ENCODE assay signal across 8 cellular contexts in the genomic region with DNA sequence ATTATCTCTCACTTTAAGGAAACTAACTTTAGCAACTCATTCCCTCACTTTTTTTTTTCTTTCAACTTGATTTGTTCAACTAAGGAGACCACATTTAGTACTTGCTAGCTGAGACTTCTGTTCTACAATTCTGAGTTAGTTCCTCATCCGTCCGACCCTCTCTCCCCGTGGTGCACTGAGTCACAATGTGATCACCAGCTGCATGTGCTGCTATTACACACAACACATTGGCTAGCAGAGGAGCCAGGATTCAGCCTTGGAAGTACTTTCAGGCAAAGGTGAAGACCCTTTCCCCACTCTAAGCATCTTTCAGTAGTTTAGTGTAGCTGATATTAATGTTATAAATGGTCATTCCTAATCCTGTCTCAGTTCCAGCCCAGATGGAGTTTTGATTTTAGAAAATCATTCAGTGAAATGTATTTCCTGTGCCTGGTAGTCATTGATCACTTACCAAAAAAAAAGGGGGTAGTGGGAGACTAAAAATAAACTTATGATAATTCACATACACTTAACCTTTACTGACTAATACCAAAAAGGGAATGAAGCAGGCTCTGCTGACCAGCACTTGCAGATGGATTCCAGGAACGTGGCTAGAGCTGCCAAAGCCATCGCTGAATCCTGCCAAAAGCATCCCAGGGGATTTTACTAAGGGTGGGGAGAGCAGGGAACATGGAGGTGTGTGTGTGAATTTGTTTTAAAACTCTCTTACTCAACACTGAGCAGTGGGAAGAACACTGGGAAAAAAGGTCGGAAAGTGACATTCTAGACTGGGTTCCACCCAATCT.
DNase-seq lines count a peak whose midpoint lies in the region; ATAC-seq and TF ChIP-seq lines count a peak whose summit lies in the region.

No MANE protein-coding gene starts in this region.

- 18% methylated on average over 6 of the region's 6 CpGs for WGBS in esophagus muscularis mucosa
- 27 to 43% (median 40%) methylated on average over 6 of the region's 6 CpGs for WGBS in ovary, 3 donors

- no peaks in the 10 kb centered on the region for H3K9me3 ChIP-seq in BE2C
- H3K9me3 ChIP-seq in esophagus muscularis mucosa, result no peaks in the 10 kb centered on the region
- H3K9me3 ChIP-seq in ovary, result no peaks in the 10 kb centered on the region

- peaks cover 12% of the 10 kb centered on the region for H3K4me1 Mint-ChIP-seq in nephron progenitor cell
- peaks cover 0 to 19% (median 0%) of the 10 kb centered on the region in 4 donors for H3K4me1 Mint-ChIP-seq in naive thymus-derived CD8-positive, alpha-beta T cell

- POLR2A ChIA-PET in naive thymus-derived CD8-positive, alpha-beta T cell (lab: Charles Lee), result no interaction called here

- H3K36me3 Mint-ChIP-seq in nephron progenitor cell (ENCODE audit: low read depth), result no peaks in the 10 kb centered on the region
- peaks cover 0 to 6% (median 0%) of the 10 kb centered on the region in 3 donors for H3K36me3 Mint-ChIP-seq in naive thymus-derived CD8-positive, alpha-beta T cell

- no peak overlapping the region for H3K27ac Mint-ChIP-seq in nephron progenitor cell
- no peak overlapping the region for H3K27ac Mint-ChIP-seq in naive thymus-derived CD8-positive, alpha-beta T cell

- no peak overlapping the region for H3K4me3 Mint-ChIP-seq in nephron progenitor cell
- no peak overlapping the region for H3K4me3 Mint-ChIP-seq in naive thymus-derived CD8-positive, alpha-beta T cell

- intact Hi-C loops in esophagus muscularis mucosa (cut with DNase I) (loop anchor here (10.0 kb wide), 1 partner anchor 834 kb away; a partner anchor contains a TSS), ovary (cut with DNase I) (no loop called here)

- no peaks in the 10 kb centered on the region for H3K36me3 ChIP-seq in BE2C
- no peaks in the 10 kb centered on the region for H3K36me3 ChIP-seq in esophagus muscularis mucosa
- H3K36me3 ChIP-seq in ovary, result no peaks in the 10 kb centered on the region

- H3K27me3 Mint-ChIP-seq in nephron progenitor cell (ENCODE audit: low read depth, poor library complexity), result no peaks in the 10 kb centered on the region
- no peaks in the 10 kb centered on the region for H3K27me3 Mint-ChIP-seq in naive thymus-derived CD8-positive, alpha-beta T cell

- TF ChIP-seq CTCF in BE2C (IDR thresholded peaks at IDR 0.05; ENCODE audit: low read depth, low read length) (no peak), esophagus muscularis mucosa (IDR thresholded peaks at IDR 0.05) (no peak), ovary (IDR thresholded peaks at IDR 0.05) (no peak), nephron progenitor cell (IDR thresholded peaks at IDR 0.05) (no peak)

- peaks cover 27% of the 10 kb centered on the region for H3K4me1 ChIP-seq in BE2C
- H3K4me1 ChIP-seq in esophagus muscularis mucosa, result peaks cover 33 to 100% (median 91%) of the 10 kb centered on the region in 4 donors
- H3K4me1 ChIP-seq in ovary (ENCODE audit: insufficient read depth), result peaks cover 2% of the 10 kb centered on the region

- no peaks in the 10 kb centered on the region for H3K27me3 ChIP-seq in BE2C
- H3K27me3 ChIP-seq in esophagus muscularis mucosa, result no peaks in the 10 kb centered on the region
- H3K27me3 ChIP-seq in ovary, result no peaks in the 10 kb centered on the region

- H3K4me3 ChIP-seq in BE2C (ENCODE audit: low read depth, low read length) (no peak overlapping the region), esophagus muscularis mucosa (no peak overlapping the region), ovary (no peak overlapping the region)

- no peak for TF ChIP-seq EP300 in esophagus muscularis mucosa (IDR thresholded peaks at IDR 0.05)
- peak; percentile 69 for TF ChIP-seq EP300 in ovary (IDR thresholded peaks at IDR 0.05)

- no peak for ATAC-seq in naive thymus-derived CD8-positive, alpha-beta T cell

- TF ChIP-seq POLR2A in esophagus muscularis mucosa (IDR thresholded peaks at IDR 0.05; ENCODE audit: low read depth) (no peak), ovary (IDR thresholded peaks at IDR 0.05) (no peak)

- H3K27ac ChIP-seq in esophagus muscularis mucosa (replicated peaks in 1 of 4), result peak overlapping the region; percentile 77 to 80 (median 78)
- peak overlapping the region in 1 of 2 donors; percentile 56 for H3K27ac ChIP-seq in ovary

- no peaks in the 10 kb centered on the region for H3K9me3 Mint-ChIP-seq in nephron progenitor cell
- H3K9me3 Mint-ChIP-seq in naive thymus-derived CD8-positive, alpha-beta T cell, result no peaks in the 10 kb centered on the region

- peak; percentile 21 for DNase-seq in BE2C
- peak; percentile 17 for DNase-seq in NCI-H1092 (lab: John Stamatoyannopoulos, UW)
- peak; percentile 93 for DNase-seq in esophagus muscularis mucosa (ENCODE audit: extremely low spot score)
- DNase-seq in ovary, result peak; percentile 53 to 80 (median 65)
- DNase-seq in NCI-H2171 (lab: John Stamatoyannopoulos, UW), result no peak
- no peak for DNase-seq in nephron progenitor cell
- no peak for DNase-seq in T-helper 9 cell
- no peak for DNase-seq in naive thymus-derived CD8-positive, alpha-beta T cell

Comparison
In these comparisons a context has a peak if more than half of its experiments do, and no peak if none do; other contexts are left out.
1. DNase-seq: peak in BE2C (single experiment), NCI-H1092 (single experiment), esophagus muscularis mucosa (single experiment) and ovary (5 of 5); none in NCI-H2171 (single experiment), nephron progenitor cell (single experiment), T-helper 9 cell (single experiment) and naive thymus-derived CD8-positive, alpha-beta T cell (0 of 10).